ENCODE assay signal across 8 cellular contexts in genomic region chr6:139134817-139135577, GRCh38. TPM values are rescaled to one million over a fixed set of nuclear protein-coding genes. Genes with fewer than 3 reads are reported as not detected.
DNase-seq lines count a peak whose midpoint lies in the region; ATAC-seq and TF ChIP-seq lines count a peak whose summit lies in the region.

A gene with protein sequence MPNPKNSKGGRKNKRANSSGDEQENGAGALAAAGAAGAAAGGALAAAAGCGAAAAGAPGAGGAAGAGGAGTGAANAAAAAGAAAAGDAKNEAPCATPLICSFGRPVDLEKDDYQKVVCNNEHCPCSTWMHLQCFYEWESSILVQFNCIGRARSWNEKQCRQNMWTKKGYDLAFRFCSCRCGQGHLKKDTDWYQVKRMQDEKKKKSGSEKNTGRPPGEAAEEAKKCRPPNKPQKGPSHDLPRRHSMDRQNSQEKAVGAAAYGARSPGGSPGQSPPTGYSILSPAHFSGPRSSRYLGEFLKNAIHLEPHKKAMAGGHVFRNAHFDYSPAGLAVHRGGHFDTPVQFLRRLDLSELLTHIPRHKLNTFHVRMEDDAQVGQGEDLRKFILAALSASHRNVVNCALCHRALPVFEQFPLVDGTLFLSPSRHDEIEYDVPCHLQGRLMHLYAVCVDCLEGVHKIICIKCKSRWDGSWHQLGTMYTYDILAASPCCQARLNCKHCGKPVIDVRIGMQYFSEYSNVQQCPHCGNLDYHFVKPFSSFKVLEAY (plus strand): TSS chr6:139135080. CDS start chr6:139135397, 317 bp downstream.

- ATAC-seq in GM19395 (IDR thresholded peaks at IDR 0.05; ENCODE audit: unreplicated experiment) (peak; percentile 77), HG03558 (IDR thresholded peaks at IDR 0.05; ENCODE audit: extremely low read depth, unreplicated experiment) (peak; percentile 76), left lung (peak; percentile 95)

- TF ChIP-seq CTCF in left lung (IDR thresholded peaks at IDR 0.05): no peak

- peaks cover 49 to 84% (median 61%) of the 10 kb centered on the region in 10 experiments for H3K4me1 ChIP-seq in BLaER1 treated with 17β-estradiol and CSF1 and Interleukin-3, amounts not matched to agents 10 nM and 100 nM
- peaks cover 10 to 46% of the 10 kb centered on the region in 2 donors for H3K4me1 ChIP-seq in left lung

- H3K36me3 ChIP-seq in BLaER1 treated with 17β-estradiol and CSF1 and Interleukin-3, amounts not matched to agents 10 nM and 100 nM: peaks cover 8 to 32% (median 17%) of the 10 kb centered on the region in 11 experiments; a peak in 16 of 22 replicates
- H3K36me3 ChIP-seq in left lung: no peaks in the 10 kb centered on the region

- H3K27me3 ChIP-seq in BLaER1 treated with 17β-estradiol and CSF1 and Interleukin-3, amounts not matched to agents 10 nM and 100 nM: no peaks in the 10 kb centered on the region
- no peaks in the 10 kb centered on the region for H3K27me3 ChIP-seq in left lung

- peaks cover 28% of the 10 kb centered on the region for H3K36me3 Mint-ChIP-seq in dendritic cell treated with granulocyte-macrophage colony-stimulating factor and Interleukin-4, amounts not matched to agents 40 ng/mL and 50 ng/mL, for 4 days (ENCODE audit: low read depth)

- DNase-seq in NCI-H774 (lab: John Stamatoyannopoulos, UW) (peak; percentile 96), left lung (peak; percentile 98)
- DNase-seq in activated CD4-positive, alpha-beta T cell treated with anti-CD3 and anti-CD28 coated beads, Interleukin-2, amount 50 U/mL, for 4 hours: peak; percentile 99
- DNase-seq in stimulated activated CD4-positive, alpha-beta T cell treated with anti-CD3 and anti-CD28 coated beads, Interleukin-2, amount 100 ng/mL, for 4 hours (ENCODE audit: low read depth): peak; percentile 99

- peak within 1 kb of the TSS; percentile 95 for H3K27ac Mint-ChIP-seq in dendritic cell treated with granulocyte-macrophage colony-stimulating factor and Interleukin-4, amounts not matched to agents 40 ng/mL and 50 ng/mL, for 4 days

- peak within 1 kb of the TSS; percentile 91 to 99 (median 95) for H3K27ac ChIP-seq in BLaER1 treated with 17β-estradiol and CSF1 and Interleukin-3, amounts not matched to agents 10 nM and 100 nM
- peak within 1 kb of the TSS; percentile 93 to 99 for H3K27ac ChIP-seq in left lung

- peak within 1 kb of the TSS; percentile 76 to 97 (median 92) for H3K4me3 ChIP-seq in BLaER1 treated with 17β-estradiol and CSF1 and Interleukin-3, amounts not matched to agents 10 nM and 100 nM
- H3K4me3 ChIP-seq in left lung: peak within 1 kb of the TSS; percentile 77 to 78

- peak within 1 kb of the TSS; percentile 94 to 99 (median 97) for H3K9ac ChIP-seq in BLaER1 treated with 17β-estradiol and CSF1 and Interleukin-3, amounts not matched to agents 10 nM and 100 nM

- peaks cover 0 to 15% (median 0%) of the 10 kb centered on the region in 11 experiments; a peak in 7 of 22 replicates for H3K9me3 ChIP-seq in BLaER1 treated with 17β-estradiol and CSF1 and Interleukin-3, amounts not matched to agents 10 nM and 100 nM (replicated peaks in 1 of 11)
- H3K9me3 ChIP-seq in left lung: no peaks in the 10 kb centered on the region

- intact Hi-C loops in dendritic cell treated with granulocyte-macrophage colony-stimulating factor and Interleukin-4, amounts not matched to agents 40 ng/mL and 50 ng/mL, for 4 days (cut with micrococcal nuclease): loop anchor here (5.0 to 10.0 kb wide), 6 partner anchors 37 to 543 kb away; partner anchors contain the start of genes ABRACL, REPS1 and TXLNB
- intact Hi-C loops in left lung (cut with DNase I): no loop called here

- H3K4me3 Mint-ChIP-seq in dendritic cell treated with granulocyte-macrophage colony-stimulating factor and Interleukin-4, amounts not matched to agents 40 ng/mL and 50 ng/mL, for 4 days: peak within 1 kb of the TSS; percentile 87

- H3K9me3 Mint-ChIP-seq in dendritic cell treated with granulocyte-macrophage colony-stimulating factor and Interleukin-4, amounts not matched to agents 40 ng/mL and 50 ng/mL, for 4 days: no peaks in the 10 kb centered on the region

- no peaks in the 10 kb centered on the region for H3K27me3 Mint-ChIP-seq in dendritic cell treated with granulocyte-macrophage colony-stimulating factor and Interleukin-4, amounts not matched to agents 40 ng/mL and 50 ng/mL, for 4 days

- H3K4me2 ChIP-seq in BLaER1 treated with 17β-estradiol and CSF1 and Interleukin-3, amounts not matched to agents 10 nM and 100 nM: peak within 1 kb of the TSS; percentile 75 to 94 (median 79)

- peaks cover 76% of the 10 kb centered on the region for H3K4me1 Mint-ChIP-seq in dendritic cell treated with granulocyte-macrophage colony-stimulating factor and Interleukin-4, amounts not matched to agents 40 ng/mL and 50 ng/mL, for 4 days (ENCODE audit: low read depth)

- H4K20me1 ChIP-seq in BLaER1 treated with 17β-estradiol and CSF1 and Interleukin-3, amounts not matched to agents 10 nM and 100 nM: peaks cover 0 to 33% (median 24%) of the 10 kb centered on the region in 11 experiments; a peak in 16 of 22 replicates

RNA-seq across cellular contexts. Expression of the gene that starts here (rescaled TPM):
- 10 to 100 TPM; 27.4 to 40.9 TPM for total RNA-seq in left lung

Comparison
In these comparisons a context has a peak if more than half of its experiments do, and no peak if none do; other contexts are left out.
1. Peak in every context shown above with its lines: DNase-seq, ATAC-seq, H3K4me3 ChIP-seq and H3K27ac ChIP-seq.